ENCODE assay signal across 15 cellular contexts in the genomic region with DNA sequence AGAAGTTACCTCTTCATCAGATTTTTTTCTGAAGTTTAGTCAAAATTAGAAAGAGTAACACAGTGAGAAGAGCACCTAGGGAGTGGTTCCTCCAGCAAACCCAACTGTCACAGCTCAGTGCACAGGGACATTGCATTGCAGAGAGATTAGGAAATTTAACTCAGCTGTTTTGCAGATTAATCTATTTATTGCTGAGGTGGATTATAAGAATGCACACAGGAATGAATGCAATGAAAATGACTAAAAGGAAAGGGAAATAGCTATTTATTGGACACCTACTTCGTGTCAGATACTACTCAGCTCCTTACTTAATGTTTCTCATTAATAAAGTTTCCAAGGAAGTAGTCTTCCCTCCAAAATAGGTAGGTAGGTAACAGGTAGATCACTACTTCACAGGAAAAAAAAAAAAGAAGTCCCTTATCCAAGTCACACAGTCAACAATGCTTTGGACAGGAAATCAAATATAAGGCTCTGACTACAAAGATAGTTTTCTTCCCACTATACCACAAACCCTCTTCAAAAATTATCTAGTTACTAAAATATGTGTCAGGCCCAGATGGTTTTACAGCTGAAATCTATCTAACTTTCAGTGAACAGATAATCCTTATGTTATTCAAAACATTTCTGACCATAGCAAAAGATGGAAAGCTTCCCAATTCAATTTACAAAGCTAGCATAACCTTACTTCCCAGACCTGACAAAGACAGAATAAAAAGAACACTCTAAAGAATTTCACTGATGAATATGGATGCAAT.
DNase-seq lines count a peak whose midpoint lies in the region; TF ChIP-seq lines count a peak whose summit lies in the region.
"Had no signal": no experiment of that assay in that cellular context is flagged by ENCODE, and none has a peak within 500 bp of the region (broad histone marks: within the 10 kb centered on the region; RNA-seq: fewer than 3 reads in every experiment).

No MANE protein-coding gene starts in this region.

- H3K4me3 ChIP-seq in SJCRH30 (no peak overlapping the region), fibroblast of mammary gland (ENCODE audit: control insufficient read depth, low read depth, low read length) (no peak overlapping the region), colonic mucosa (no peak overlapping the region)
- H3K4me3 ChIP-seq: breast epithelium, dorsolateral prefrontal cortex had no signal

- no peak overlapping the region for H3K9ac ChIP-seq in colonic mucosa (ENCODE audit: low read depth in 2 of 2, low read length in 2 of 2)

- H3K9me3 ChIP-seq in SJCRH30 (replicated peaks) (peaks cover 10% of the 10 kb centered on the region; the same call in 1 of the 2 replicates), colonic mucosa (no peaks in the 10 kb centered on the region)
- H3K9me3 ChIP-seq: BE2C, breast epithelium had no signal

- H3K4me1 ChIP-seq in SJCRH30 (peaks cover 37% of the 10 kb centered on the region), colonic mucosa (no peaks in the 10 kb centered on the region)

- no peaks in the 10 kb centered on the region for H3K27me3 ChIP-seq in SJCRH30
- H3K27me3 ChIP-seq in colonic mucosa: no peaks in the 10 kb centered on the region
- H3K27me3 ChIP-seq: BE2C, breast epithelium, dorsolateral prefrontal cortex had no signal

- intact Hi-C loops in colonic mucosa (cut with DNase I): no loop called here

- peak overlapping the region; percentile 48 for H3K27ac ChIP-seq in SJCRH30
- no peak overlapping the region for H3K27ac ChIP-seq in colonic mucosa
- H3K27ac ChIP-seq: breast epithelium, dorsolateral prefrontal cortex had no signal

- TF ChIP-seq CTCF in fibroblast of mammary gland (conservative IDR thresholded peaks at IDR 0.05; ENCODE audit: control insufficient read depth, insufficient read depth, low read depth, low read length) (no peak), colonic mucosa (IDR thresholded peaks at IDR 0.05) (no peak)

- H3K36me3 ChIP-seq in SJCRH30 (no peaks in the 10 kb centered on the region), colonic mucosa (no peaks in the 10 kb centered on the region)
- H3K36me3 ChIP-seq: BE2C, breast epithelium had no signal

- peak; percentile 11 for DNase-seq in GM04503 (ENCODE audit: low read depth)
- DNase-seq in SJCRH30: peak in 1 of 2 experiments; percentile 28
- DNase-seq in fibroblast of mammary gland (ENCODE audit: low read depth): peak; percentile 42
- DNase-seq in renal cortical epithelial cell (ENCODE audit: low read depth): peak; percentile 70
- DNase-seq in putamen (ENCODE audit: low spot score): no peak
- no peak for DNase-seq in KG1 (lab: John Stamatoyannopoulos, UW)
- DNase-seq in colonic mucosa: no peak
- DNase-seq: activated CD4-positive, alpha-beta T cell treated with anti-CD3 and anti-CD28 coated beads for 4 hours; BE2C; DMS79 treated with DMSO at 0.1 percent for 48 hours; dorsolateral prefrontal cortex; NCI-H524 treated with DMSO at 0.1 percent for 48 hours; nephron progenitor cell; T-cell had no signal

Comparison
In these comparisons a context has a peak if more than half of its experiments do, and no peak if none do; other contexts are left out.
1. DNase-seq: peak in GM04503 (single experiment), fibroblast of mammary gland (single experiment) and renal cortical epithelial cell (single experiment); none in putamen (single experiment), KG1 (single experiment) and colonic mucosa (single experiment).